33 cellular contexts compared by ENCODE assay signal in genomic region chr5:13735686-13736085, GRCh38.
"Had no signal": no experiment of that assay in that cellular context is flagged by ENCODE, and none has a peak within 500 bp of the region (broad histone marks: within the 10 kb centered on the region; RNA-seq: fewer than 3 reads in every experiment).

No MANE protein-coding gene starts in this region.

- H3K27me3 ChIP-seq: MG63, Peyer's patch had no signal

- ATAC-seq: activated naive CD8-positive, alpha-beta T cell treated with anti-CD3 and anti-CD28 coated beads, Interleukin-2, amount 50 U/mL, for 24 hours; activated T-cell treated with anti-CD3 and anti-CD28 coated beads, Interleukin-2, amount 50 U/mL, for 4 hours; PC-3 had no signal

- H3K4me1 ChIP-seq: Peyer's patch had no signal

- H3K4me3 ChIP-seq: MG63, Peyer's patch had no signal

- H3K36me3 ChIP-seq: MG63, Peyer's patch had no signal

- DNase-seq: activated B cell treated with CpG ODN at 0.5 μM for 24 hours; activated CD4-positive, alpha-beta memory T cell treated with anti-CD3 and anti-CD28 coated beads for 36 hours; activated CD4-positive, alpha-beta T cell treated with anti-CD3 and anti-CD28 coated beads for 4 hours; activated CD4-positive, alpha-beta T cell treated with anti-CD3 and anti-CD28 coated beads, Interleukin-2, amount 50 U/mL, for 1 hour; activated CD4-positive, CD25-positive, alpha-beta regulatory T cell treated with anti-CD3 and anti-CD28 coated beads, Interleukin-2, amount 50 U/mL, for 72 hours; activated CD8-positive, alpha-beta memory T cell treated with anti-CD3 and anti-CD28 coated beads, Interleukin-2, amount 50 U/mL, for 4 hours; activated effector memory CD4-positive, alpha-beta T cell treated with Interleukin-2 at 50 U/mL for 16 hours; activated naive CD4-positive, alpha-beta T cell treated with anti-CD3 and anti-CD28 coated beads, Interleukin-2, amount 10 ng/mL, durations not matched to agents 7 days and 5 days; activated naive CD8-positive, alpha-beta T cell treated with anti-CD3 and anti-CD28 coated beads, Interleukin-2, amount 50 U/mL, for 24 hours; activated T-cell treated with anti-CD3 and anti-CD28 coated beads for 4 hours; activated T-cell treated with anti-CD3 and anti-CD28 coated beads, Interleukin-2, amount 50 U/mL, for 4 hours; anterior cingulate cortex; central memory CD4-positive, alpha-beta T cell; Karpas-422; KBM-7; MG63; NCI-H1092; NCI-H1436 treated with DMSO at 0.1 percent for 48 hours; NCI-H1694 treated with DMSO at 0.1 percent for 48 hours; NCI-H2029; NCI-H2171 treated with DMSO at 0.1 percent for 48 hours; NCI-H2227 treated with DMSO at 0.1 percent for 48 hours; NCI-H446; NCI-H510A treated with DMSO at 0.1 percent for 48 hours; NCI-H526 treated with DMSO at 0.1 percent for 48 hours; PC-3; Peyer's patch; RPMI8226; SW 1271; T-helper 1 cell; T-helper 2 cell; T-helper 9 cell had no signal

- H3K9me3 ChIP-seq: Peyer's patch had no signal

- H3K27ac ChIP-seq: Peyer's patch, VCaP had no signal
